Comparison of ENCODE assay signal across 1 cellular context in the genomic region with DNA sequence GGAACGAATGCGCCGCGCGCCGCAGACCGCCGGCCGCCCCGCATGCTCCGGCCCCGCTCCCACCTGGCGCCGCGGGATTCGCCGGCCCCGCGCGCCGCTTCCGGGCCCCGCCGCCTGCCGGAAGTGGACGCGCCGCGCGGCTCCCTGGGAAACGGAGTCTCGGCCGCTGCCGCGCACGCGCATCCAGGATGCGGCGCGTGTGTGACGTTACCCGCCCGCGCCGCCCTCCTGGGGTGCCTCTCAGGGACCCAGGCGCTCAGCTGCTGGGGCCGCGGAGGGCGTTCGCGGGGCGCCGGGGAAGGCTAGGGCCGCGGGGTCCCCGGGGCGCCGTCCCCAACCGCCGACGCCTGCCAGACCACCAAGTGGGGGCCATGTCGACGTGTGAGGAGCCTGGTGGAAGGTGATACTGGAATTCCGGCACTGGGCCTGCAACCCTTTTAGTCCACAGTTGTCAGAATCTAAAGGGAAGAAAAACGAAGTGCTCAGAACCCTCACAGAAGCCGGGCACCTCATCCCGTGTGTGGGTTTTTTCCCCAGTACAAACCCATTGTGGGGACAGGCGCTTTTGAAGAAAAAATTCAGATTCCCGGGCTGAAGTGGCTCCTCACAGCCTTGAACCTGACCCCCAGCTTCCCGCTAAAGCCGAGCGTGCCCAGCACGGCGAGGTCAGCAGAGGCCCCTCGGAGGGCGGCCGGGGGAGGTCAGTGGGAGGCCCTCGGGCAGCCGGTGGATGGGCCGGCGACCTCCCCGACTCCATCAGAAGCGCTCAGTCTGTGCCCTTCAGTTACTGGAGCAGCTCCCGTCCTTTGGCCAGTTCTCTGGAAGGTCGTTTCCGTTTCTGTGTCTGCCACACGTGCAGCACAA.
TF ChIP-seq lines count a peak whose summit lies in the region.

A gene with protein sequence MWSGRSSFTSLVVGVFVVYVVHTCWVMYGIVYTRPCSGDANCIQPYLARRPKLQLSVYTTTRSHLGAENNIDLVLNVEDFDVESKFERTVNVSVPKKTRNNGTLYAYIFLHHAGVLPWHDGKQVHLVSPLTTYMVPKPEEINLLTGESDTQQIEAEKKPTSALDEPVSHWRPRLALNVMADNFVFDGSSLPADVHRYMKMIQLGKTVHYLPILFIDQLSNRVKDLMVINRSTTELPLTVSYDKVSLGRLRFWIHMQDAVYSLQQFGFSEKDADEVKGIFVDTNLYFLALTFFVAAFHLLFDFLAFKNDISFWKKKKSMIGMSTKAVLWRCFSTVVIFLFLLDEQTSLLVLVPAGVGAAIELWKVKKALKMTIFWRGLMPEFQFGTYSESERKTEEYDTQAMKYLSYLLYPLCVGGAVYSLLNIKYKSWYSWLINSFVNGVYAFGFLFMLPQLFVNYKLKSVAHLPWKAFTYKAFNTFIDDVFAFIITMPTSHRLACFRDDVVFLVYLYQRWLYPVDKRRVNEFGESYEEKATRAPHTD (minus strand): TSS at position 125 of the 864 bp plus-strand sequence. CDS start 258 bp downstream, outside the sequence.

TF ChIP-seq in K562, 482 proteins besides CTCF, POLR2A, EP300 and RAD21 (continued from another document):
- TF ChIP-seq PCBP1 (IDR thresholded peaks at IDR 0.05; ENCODE audit: low read depth, low read length, poor library complexity, severe bottlenecking) (no peak), KLF10 (CRISPR knock-in tag; IDR thresholded peaks at IDR 0.05) (no peak), ZNF589 (CRISPR knock-in tag; IDR thresholded peaks at IDR 0.05; ENCODE audit: low read depth) (no peak), ATF1 (CRISPR knock-in tag; IDR thresholded peaks at IDR 0.05) (peak; percentile 94), ATF1 (tag; IDR thresholded peaks at IDR 0.05) (peak; percentile 99), MYC (IDR thresholded peaks at IDR 0.05; ENCODE audit: low read depth, low read length) (peak; percentile 87), MYC (CRISPR knock-in tag; IDR thresholded peaks at IDR 0.05; ENCODE audit: borderline replicate concordance, low read depth) (no peak), ZNF133 (CRISPR knock-in tag; IDR thresholded peaks at IDR 0.05) (no peak), KAT7 (CRISPR knock-in tag; IDR thresholded peaks at IDR 0.05; ENCODE audit: borderline replicate concordance) (no peak), IRF2 (CRISPR knock-in tag; IDR thresholded peaks at IDR 0.05) (no peak), SMAD3 (CRISPR knock-in tag; conservative IDR thresholded peaks at IDR 0.05) (no peak; the same call in 1 of the 2 replicates), BRF1 (IDR thresholded peaks at IDR 0.05; ENCODE audit: borderline replicate concordance, extremely low read depth, insufficient read length) (no peak), STAT5A (IDR thresholded peaks at IDR 0.05; ENCODE audit: borderline replicate concordance, low read length) (no peak), RBM25 (IDR thresholded peaks at IDR 0.05; ENCODE audit: low read depth, low read length, severe bottlenecking) (no peak), ARNT (IDR thresholded peaks at IDR 0.05) (no peak), NR2C1 (IDR thresholded peaks at IDR 0.05) (no peak), NR2C1 (tag; IDR thresholded peaks at IDR 0.05) (no peak), EHMT2 (IDR thresholded peaks at IDR 0.05) (no peak), ERF (CRISPR knock-in tag; IDR thresholded peaks at IDR 0.05) (peak; percentile 73; the same call in 1 of the 2 replicates), KHSRP (IDR thresholded peaks at IDR 0.05) (no peak), L3MBTL2 (IDR thresholded peaks at IDR 0.05) (peak; percentile 70; the same call in 1 of the 2 replicates), RBM39 (optimal IDR thresholded peaks at IDR 0.05; ENCODE audit: low read depth, low read length) (no peak), FOXK1 (CRISPR knock-in tag; IDR thresholded peaks at IDR 0.05; ENCODE audit: borderline replicate concordance) (0 out of 2 replicates have a peak, but pooled peaks have one; percentile 31), ETS2 (tag; IDR thresholded peaks at IDR 0.05; ENCODE audit: borderline replicate concordance, poor library complexity, severe bottlenecking) (no peak), NFATC3 (IDR thresholded peaks at IDR 0.05) (no peak), RBM34 (IDR thresholded peaks at IDR 0.05; ENCODE audit: borderline replicate concordance, insufficient read depth, low read length) (no peak), CBFA2T2 (conservative IDR thresholded peaks at IDR 0.05) (no peak), BCOR (IDR thresholded peaks at IDR 0.05) (no peak), NONO (IDR thresholded peaks at IDR 0.05; ENCODE audit: low read depth in 2 of 2, low read length in 1 of 2) (peak in 1 of 2 experiments; percentile 65; a peak in 2 of 4 replicates), ETV6 (IDR thresholded peaks at IDR 0.05; ENCODE audit: borderline replicate concordance in 1 of 2, low read depth in 2 of 2, low read length in 1 of 2) (no peak), ETV6 (CRISPR knock-in tag; IDR thresholded peaks at IDR 0.05; ENCODE audit: borderline replicate concordance) (no peak), U2AF2 (optimal IDR thresholded peaks at IDR 0.05; ENCODE audit: low read depth, low read length) (no peak), ZNF184 (CRISPR knock-in tag; IDR thresholded peaks at IDR 0.05) (no peak), MCM3 (IDR thresholded peaks at IDR 0.05) (no peak), ZBTB1 (CRISPR knock-in tag; IDR thresholded peaks at IDR 0.05; ENCODE audit: borderline replicate concordance, low read depth) (peak; percentile 33; the same call in 1 of the 2 replicates), BCL6 (CRISPR knock-in tag; IDR thresholded peaks at IDR 0.05) (no peak), BHLHE40 (IDR thresholded peaks at IDR 0.05; ENCODE audit: low read length) (no peak)
- TF ChIP-seq, protein P1, sequence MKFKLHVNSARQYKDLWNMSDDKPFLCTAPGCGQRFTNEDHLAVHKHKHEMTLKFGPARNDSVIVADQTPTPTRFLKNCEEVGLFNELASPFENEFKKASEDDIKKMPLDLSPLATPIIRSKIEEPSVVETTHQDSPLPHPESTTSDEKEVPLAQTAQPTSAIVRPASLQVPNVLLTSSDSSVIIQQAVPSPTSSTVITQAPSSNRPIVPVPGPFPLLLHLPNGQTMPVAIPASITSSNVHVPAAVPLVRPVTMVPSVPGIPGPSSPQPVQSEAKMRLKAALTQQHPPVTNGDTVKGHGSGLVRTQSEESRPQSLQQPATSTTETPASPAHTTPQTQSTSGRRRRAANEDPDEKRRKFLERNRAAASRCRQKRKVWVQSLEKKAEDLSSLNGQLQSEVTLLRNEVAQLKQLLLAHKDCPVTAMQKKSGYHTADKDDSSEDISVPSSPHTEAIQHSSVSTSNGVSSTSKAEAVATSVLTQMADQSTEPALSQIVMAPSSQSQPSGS (CRISPR knock-in tag; IDR thresholded peaks at IDR 0.05), result no peak
- TF ChIP-seq, protein P2, sequence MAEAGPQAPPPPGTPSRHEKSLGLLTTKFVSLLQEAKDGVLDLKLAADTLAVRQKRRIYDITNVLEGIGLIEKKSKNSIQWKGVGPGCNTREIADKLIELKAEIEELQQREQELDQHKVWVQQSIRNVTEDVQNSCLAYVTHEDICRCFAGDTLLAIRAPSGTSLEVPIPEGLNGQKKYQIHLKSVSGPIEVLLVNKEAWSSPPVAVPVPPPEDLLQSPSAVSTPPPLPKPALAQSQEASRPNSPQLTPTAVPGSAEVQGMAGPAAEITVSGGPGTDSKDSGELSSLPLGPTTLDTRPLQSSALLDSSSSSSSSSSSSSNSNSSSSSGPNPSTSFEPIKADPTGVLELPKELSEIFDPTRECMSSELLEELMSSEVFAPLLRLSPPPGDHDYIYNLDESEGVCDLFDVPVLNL (CRISPR knock-in tag; IDR thresholded peaks at IDR 0.05; ENCODE audit: low read depth), result no peak
- TF ChIP-seq, protein P3, sequence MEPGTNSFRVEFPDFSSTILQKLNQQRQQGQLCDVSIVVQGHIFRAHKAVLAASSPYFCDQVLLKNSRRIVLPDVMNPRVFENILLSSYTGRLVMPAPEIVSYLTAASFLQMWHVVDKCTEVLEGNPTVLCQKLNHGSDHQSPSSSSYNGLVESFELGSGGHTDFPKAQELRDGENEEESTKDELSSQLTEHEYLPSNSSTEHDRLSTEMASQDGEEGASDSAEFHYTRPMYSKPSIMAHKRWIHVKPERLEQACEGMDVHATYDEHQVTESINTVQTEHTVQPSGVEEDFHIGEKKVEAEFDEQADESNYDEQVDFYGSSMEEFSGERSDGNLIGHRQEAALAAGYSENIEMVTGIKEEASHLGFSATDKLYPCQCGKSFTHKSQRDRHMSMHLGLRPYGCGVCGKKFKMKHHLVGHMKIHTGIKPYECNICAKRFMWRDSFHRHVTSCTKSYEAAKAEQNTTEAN (CRISPR knock-in tag; IDR thresholded peaks at IDR 0.05), result no peak
- TF ChIP-seq, protein P4, sequence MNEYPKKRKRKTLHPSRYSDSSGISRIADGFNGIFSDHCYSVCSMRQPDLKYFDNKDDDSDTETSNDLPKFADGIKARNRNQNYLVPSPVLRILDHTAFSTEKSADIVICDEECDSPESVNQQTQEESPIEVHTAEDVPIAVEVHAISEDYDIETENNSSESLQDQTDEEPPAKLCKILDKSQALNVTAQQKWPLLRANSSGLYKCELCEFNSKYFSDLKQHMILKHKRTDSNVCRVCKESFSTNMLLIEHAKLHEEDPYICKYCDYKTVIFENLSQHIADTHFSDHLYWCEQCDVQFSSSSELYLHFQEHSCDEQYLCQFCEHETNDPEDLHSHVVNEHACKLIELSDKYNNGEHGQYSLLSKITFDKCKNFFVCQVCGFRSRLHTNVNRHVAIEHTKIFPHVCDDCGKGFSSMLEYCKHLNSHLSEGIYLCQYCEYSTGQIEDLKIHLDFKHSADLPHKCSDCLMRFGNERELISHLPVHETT (CRISPR knock-in tag; conservative IDR thresholded peaks at IDR 0.05 in 1 of 2, IDR thresholded peaks at IDR 0.05 in 1 of 2), result no peak
- TF ChIP-seq, protein P5, sequence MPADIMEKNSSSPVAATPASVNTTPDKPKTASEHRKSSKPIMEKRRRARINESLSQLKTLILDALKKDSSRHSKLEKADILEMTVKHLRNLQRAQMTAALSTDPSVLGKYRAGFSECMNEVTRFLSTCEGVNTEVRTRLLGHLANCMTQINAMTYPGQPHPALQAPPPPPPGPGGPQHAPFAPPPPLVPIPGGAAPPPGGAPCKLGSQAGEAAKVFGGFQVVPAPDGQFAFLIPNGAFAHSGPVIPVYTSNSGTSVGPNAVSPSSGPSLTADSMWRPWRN (IDR thresholded peaks at IDR 0.05; ENCODE audit: low read depth), result no peak
- TF ChIP-seq, protein P6, sequence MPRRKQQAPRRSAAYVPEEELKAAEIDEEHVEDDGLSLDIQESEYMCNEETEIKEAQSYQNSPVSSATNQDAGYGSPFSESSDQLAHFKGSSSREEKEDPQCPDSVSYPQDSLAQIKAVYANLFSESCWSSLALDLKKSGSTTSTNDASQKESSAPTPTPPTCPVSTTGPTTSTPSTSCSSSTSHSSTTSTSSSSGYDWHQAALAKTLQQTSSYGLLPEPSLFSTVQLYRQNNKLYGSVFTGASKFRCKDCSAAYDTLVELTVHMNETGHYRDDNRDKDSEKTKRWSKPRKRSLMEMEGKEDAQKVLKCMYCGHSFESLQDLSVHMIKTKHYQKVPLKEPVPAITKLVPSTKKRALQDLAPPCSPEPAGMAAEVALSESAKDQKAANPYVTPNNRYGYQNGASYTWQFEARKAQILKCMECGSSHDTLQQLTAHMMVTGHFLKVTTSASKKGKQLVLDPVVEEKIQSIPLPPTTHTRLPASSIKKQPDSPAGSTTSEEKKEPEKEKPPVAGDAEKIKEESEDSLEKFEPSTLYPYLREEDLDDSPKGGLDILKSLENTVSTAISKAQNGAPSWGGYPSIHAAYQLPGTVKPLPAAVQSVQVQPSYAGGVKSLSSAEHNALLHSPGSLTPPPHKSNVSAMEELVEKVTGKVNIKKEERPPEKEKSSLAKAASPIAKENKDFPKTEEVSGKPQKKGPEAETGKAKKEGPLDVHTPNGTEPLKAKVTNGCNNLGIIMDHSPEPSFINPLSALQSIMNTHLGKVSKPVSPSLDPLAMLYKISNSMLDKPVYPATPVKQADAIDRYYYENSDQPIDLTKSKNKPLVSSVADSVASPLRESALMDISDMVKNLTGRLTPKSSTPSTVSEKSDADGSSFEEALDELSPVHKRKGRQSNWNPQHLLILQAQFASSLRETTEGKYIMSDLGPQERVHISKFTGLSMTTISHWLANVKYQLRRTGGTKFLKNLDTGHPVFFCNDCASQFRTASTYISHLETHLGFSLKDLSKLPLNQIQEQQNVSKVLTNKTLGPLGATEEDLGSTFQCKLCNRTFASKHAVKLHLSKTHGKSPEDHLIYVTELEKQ (CRISPR knock-in tag; IDR thresholded peaks at IDR 0.05), result no peak
